ENCODE assay signal across 11 cellular contexts in genomic region chr14:24273422-24273998, GRCh38. TPM values are rescaled to one million over a fixed set of nuclear protein-coding genes. Genes with fewer than 3 reads are reported as not detected.
DNase-seq lines count a peak whose midpoint lies in the region; ATAC-seq, FAIRE-seq and TF ChIP-seq lines count a peak whose summit lies in the region.
"Had no signal": no experiment of that assay in that cellular context is flagged by ENCODE, and none has a peak within 500 bp of the region (broad histone marks: within the 10 kb centered on the region; RNA-seq: fewer than 3 reads in every experiment).

No MANE protein-coding gene starts in this region.

- TF ChIP-seq POLR2A in A549 (IDR thresholded peaks at IDR 0.05; ENCODE audit: low read length), result no peak
- TF ChIP-seq POLR2A in Peyer's patch (IDR thresholded peaks at IDR 0.05), result no peak

- DNase-seq in A549 (ENCODE audit: low read depth in 1 of 2, low spot score in 1 of 2) (peak; percentile 32 to 43), GM12865 (ENCODE audit: low read depth) (peak; percentile 38), WERI-Rb-1 (peak; percentile 80), kidney glomerular epithelial cell (lab: John Stamatoyannopoulos, UW) (peak; percentile 2), Peyer's patch (no peak), mesenteric fat pad (ENCODE audit: low spot score) (no peak)
- DNase-seq: mesenchymal stem cell had no signal

- H3K27ac ChIP-seq in A549 (no peak overlapping the region), WERI-Rb-1 (peak overlapping the region; percentile 83), Peyer's patch (peak overlapping the region in 2 of 4 donors; percentile 58 to 71)

- no peak for FAIRE-seq in A549 (lab: Jason Lieb, UNC)
- FAIRE-seq: G401.6, TTC549 had no signal

- POLR2A ChIA-PET in A549 (lab: Yijun Ruan, JAX), result interaction anchor here (1.4 kb wide), 1 partner anchor 31 kb away, joined by 8 read pairs; the partner anchor contains the start of gene TINF2

- H3K9me3 ChIP-seq in A549, result no peaks in the 10 kb centered on the region
- no peaks in the 10 kb centered on the region for H3K9me3 ChIP-seq in WERI-Rb-1 (ENCODE audit: severe bottlenecking)
- H3K9me3 ChIP-seq in Peyer's patch, result no peaks in the 10 kb centered on the region

- ATAC-seq in A549 (no peak), HG03457 (IDR thresholded peaks at IDR 0.05; ENCODE audit: unreplicated experiment) (no peak), GM18502 (IDR thresholded peaks at IDR 0.05; ENCODE audit: poor library complexity, unreplicated experiment) (no peak)

- H3K27me3 ChIP-seq in WERI-Rb-1 (ENCODE audit: insufficient read depth, low read depth, severe bottlenecking), result no peaks in the 10 kb centered on the region
- H3K27me3 ChIP-seq in Peyer's patch, result no peaks in the 10 kb centered on the region

- TF ChIP-seq EP300 in A549 (IDR thresholded peaks at IDR 0.05), result no peak

- TF ChIP-seq CTCF in A549 (IDR thresholded peaks at IDR 0.05), result no peak
- TF ChIP-seq CTCF in GM12865 (IDR thresholded peaks at IDR 0.05; ENCODE audit: insufficient read depth, low read depth, low read length, missing control alignments), result peak; percentile 8
- peak; percentile 84 for TF ChIP-seq CTCF in WERI-Rb-1 (IDR thresholded peaks at IDR 0.05; ENCODE audit: low read depth, low read length)
- TF ChIP-seq CTCF in Peyer's patch (IDR thresholded peaks at IDR 0.05), result no peak

- no peak for TF ChIP-seq RAD21 in A549 (conservative IDR thresholded peaks at IDR 0.05 in 1 of 2, IDR thresholded peaks at IDR 0.05 in 1 of 2)

- H3K4me3 ChIP-seq in A549, result no peak overlapping the region
- peak overlapping the region; percentile 21; the same call in 1 of the 2 replicates for H3K4me3 ChIP-seq in GM12865 (ENCODE audit: low read depth, low read length)
- no peak overlapping the region; the same call in 1 of the 2 replicates for H3K4me3 ChIP-seq in WERI-Rb-1 (ENCODE audit: low read depth, low read length)
- H3K4me3 ChIP-seq in Peyer's patch, result no peak overlapping the region

- WGBS in A549 (ENCODE audit: missing lambda C conversion rate), result 79% methylated on average over 3 of the region's 3 CpGs

- H3K4me2 ChIP-seq in A549, result no peak overlapping the region

- CTCF ChIA-PET in A549 (lab: Yijun Ruan, JAX), result interaction anchor here (1.1 to 34.0 kb wide), 4 partner anchors 8 to 58 kb away, joined by 3 to 469 read pairs (median 44); partner anchors contain the start of genes CIDEB, DHRS1, LTB4R and LTB4R2

- 0 out of 3 replicates have a peak, but pooled peaks cover 5% of the 10 kb centered on the region for H3K4me1 ChIP-seq in A549
- peaks cover 0 to 10% (median 7%) of the 10 kb centered on the region in 4 donors for H3K4me1 ChIP-seq in Peyer's patch

- H3K36me3 ChIP-seq in WERI-Rb-1 (no peaks in the 10 kb centered on the region), Peyer's patch (peaks cover 0 to 10% (median 0%) of the 10 kb centered on the region in 3 donors)

TF ChIP-seq in A549, 52 proteins besides CTCF, POLR2A, EP300 and RAD21:
- TF ChIP-seq PHF8 (IDR thresholded peaks at IDR 0.05; ENCODE audit: borderline replicate concordance, low read depth) (no peak), MAZ (IDR thresholded peaks at IDR 0.05; ENCODE audit: borderline replicate concordance, low read depth, low read length) (no peak), FOSB (CRISPR knock-in tag; IDR thresholded peaks at IDR 0.05) (no peak), CHD4 (IDR thresholded peaks at IDR 0.05; ENCODE audit: borderline replicate concordance) (no peak), HMGXB4 (CRISPR knock-in tag; IDR thresholded peaks at IDR 0.05; ENCODE audit: borderline replicate concordance) (no peak), ZFP36 (IDR thresholded peaks at IDR 0.05; ENCODE audit: borderline replicate concordance, partially characterized antibody) (no peak), EHF (CRISPR knock-in tag; IDR thresholded peaks at IDR 0.05) (no peak), POLR2AphosphoS2 (conservative IDR thresholded peaks at IDR 0.05; ENCODE audit: low read length) (no peak), ZSCAN20 (CRISPR knock-in tag; IDR thresholded peaks at IDR 0.05) (no peak), HDAC2 (IDR thresholded peaks at IDR 0.05) (no peak), TP53 (CRISPR knock-in tag; IDR thresholded peaks at IDR 0.05) (no peak), RFX5 (IDR thresholded peaks at IDR 0.05) (no peak), JUNB (IDR thresholded peaks at IDR 0.05) (no peak), GATA3 (IDR thresholded peaks at IDR 0.05; ENCODE audit: borderline replicate concordance) (no peak), ZNF302 (CRISPR knock-in tag; IDR thresholded peaks at IDR 0.05) (no peak), CBX2 (IDR thresholded peaks at IDR 0.05; ENCODE audit: borderline replicate concordance, low read depth) (no peak), HOXB13 (CRISPR knock-in tag; IDR thresholded peaks at IDR 0.05; ENCODE audit: low read depth) (no peak), USF2 (IDR thresholded peaks at IDR 0.05) (no peak), HOXA7 (CRISPR knock-in tag; IDR thresholded peaks at IDR 0.05) (no peak), RCOR1 (IDR thresholded peaks at IDR 0.05; ENCODE audit: low read depth, low read length) (no peak)

RNA-seq across cellular contexts. Expression of gene RABGGTA, which starts 2.1 kb away (rescaled TPM):
- polyA plus RNA-seq in A549 (2011; rRNA removed) (18.6 and 22.4 TPM in 2 replicates), A549 (2017; fragmentation: RNase III; extraction: RNeasy Plus Mini Kit Qiagen cat#74134 plus additional on column Dnase treatment) (17.2 to 23.1 TPM (median 21.9 TPM) in 3 replicates)
- polyA plus RNA-seq in A549 (2012; cell fraction: cytosol; rRNA removed), result 40.9 and 43.2 TPM in 2 replicates
- polyA plus RNA-seq in A549 (2012; cell fraction: nucleus; rRNA removed), result 157 and 208 TPM in 2 replicates
- polyA minus RNA-seq in A549 (2011; rRNA and poly(A)+ RNA removed), result 41.9 and 52.1 TPM in 2 replicates
- total RNA-seq in Peyer's patch (10 to 100 TPM; 57.3 to 84.6 (median 77.6) TPM), mesenteric fat pad (17.0 TPM)

RNA-seq across cellular contexts. Expression of gene TGM1, which starts 10.5 kb away (rescaled TPM):
- polyA plus RNA-seq in A549 (2011; rRNA removed), result 0.61 and 1.7 TPM in 2 replicates
- 1.7 and 2.3 TPM in 2 replicates for polyA plus RNA-seq in A549 (2012; cell fraction: cytosol; rRNA removed)
- 11.3 and 14.8 TPM in 2 replicates for polyA plus RNA-seq in A549 (2012; cell fraction: nucleus; rRNA removed)
- polyA plus RNA-seq in A549 (2017; fragmentation: RNase III; extraction: RNeasy Plus Mini Kit Qiagen cat#74134 plus additional on column Dnase treatment), result 1.3 to 1.8 TPM (median 1.4 TPM) in 3 replicates
- polyA minus RNA-seq in A549 (2011; rRNA and poly(A)+ RNA removed), result 1.6 and 3.3 TPM in 2 replicates
- 10 to 100 TPM in 1 of 4 donors, 1 to 10 TPM in 3; 1.2 to 11.3 (median 5.9) TPM for total RNA-seq in Peyer's patch
- 0.77 TPM for total RNA-seq in mesenteric fat pad

RNA-seq across cellular contexts. Expression of gene DHRS1, which starts 26.1 kb away (rescaled TPM):
- polyA plus RNA-seq in A549 (2011; rRNA removed) (17.4 and 17.9 TPM in 2 replicates), A549 (2017; fragmentation: RNase III; extraction: RNeasy Plus Mini Kit Qiagen cat#74134 plus additional on column Dnase treatment) (13.8 to 15.2 TPM (median 15.1 TPM) in 3 replicates)
- polyA plus RNA-seq in A549 (2012; cell fraction: cytosol; rRNA removed), result 19.2 and 19.4 TPM in 2 replicates
- polyA plus RNA-seq in A549 (2012; cell fraction: nucleus; rRNA removed), result 49.2 and 72.1 TPM in 2 replicates
- 14.9 and 17.5 TPM in 2 replicates for polyA minus RNA-seq in A549 (2011; rRNA and poly(A)+ RNA removed)
- total RNA-seq in Peyer's patch (100 to 1,000 TPM in 1 of 4 donors, 10 to 100 TPM in 3; 51.2 to 130 (median 67.1) TPM), mesenteric fat pad (19.0 TPM)

RNA-seq across cellular contexts. Expression of gene NOP9, which starts 26.1 kb away (rescaled TPM):
- polyA plus RNA-seq in A549 (2011; rRNA removed) (16.5 and 23.6 TPM in 2 replicates), A549 (2017; fragmentation: RNase III; extraction: RNeasy Plus Mini Kit Qiagen cat#74134 plus additional on column Dnase treatment) (23.0 to 24.5 TPM (median 24.2 TPM) in 3 replicates)
- 9.3 and 11.6 TPM in 2 replicates for polyA plus RNA-seq in A549 (2012; cell fraction: cytosol; rRNA removed)
- 52.4 and 55.3 TPM in 2 replicates for polyA plus RNA-seq in A549 (2012; cell fraction: nucleus; rRNA removed)
- 45.7 and 46.9 TPM in 2 replicates for polyA minus RNA-seq in A549 (2011; rRNA and poly(A)+ RNA removed)
- total RNA-seq in Peyer's patch (10 to 100 TPM; 14.5 to 30.0 (median 22.4) TPM), mesenteric fat pad (23.4 TPM)

RNA-seq across cellular contexts. Expression of gene TINF2, which starts 31.1 kb away (rescaled TPM):
- polyA plus RNA-seq in A549 (2011; rRNA removed), result 51.3 and 73.0 TPM in 2 replicates
- polyA plus RNA-seq in A549 (2012; cell fraction: cytosol; rRNA removed), result 25.1 and 30.3 TPM in 2 replicates
- 27.8 and 37.0 TPM in 2 replicates for polyA plus RNA-seq in A549 (2012; cell fraction: nucleus; rRNA removed)
- 33.1 to 44.5 TPM (median 38.5 TPM) in 3 replicates for polyA plus RNA-seq in A549 (2017; fragmentation: RNase III; extraction: RNeasy Plus Mini Kit Qiagen cat#74134 plus additional on column Dnase treatment)
- 53.5 and 60.4 TPM in 2 replicates for polyA minus RNA-seq in A549 (2011; rRNA and poly(A)+ RNA removed)
- total RNA-seq in Peyer's patch, result 10 to 100 TPM; 26.4 to 39.6 (median 36.9) TPM
- 73.3 TPM for total RNA-seq in mesenteric fat pad

Comparison
In these comparisons a context has a peak if more than half of its experiments do, and no peak if none do; other contexts are left out.
1. DNase-seq: peak in A549 (2 of 2), GM12865 (single experiment), WERI-Rb-1 (single experiment) and kidney glomerular epithelial cell (single experiment); none in Peyer's patch (0 of 3) and mesenteric fat pad (single experiment).
2. CTCF ChIP-seq: peak in GM12865 (single experiment) and WERI-Rb-1 (single experiment); none in A549 (single experiment) and Peyer's patch (0 of 6).